In the genomic region with DNA sequence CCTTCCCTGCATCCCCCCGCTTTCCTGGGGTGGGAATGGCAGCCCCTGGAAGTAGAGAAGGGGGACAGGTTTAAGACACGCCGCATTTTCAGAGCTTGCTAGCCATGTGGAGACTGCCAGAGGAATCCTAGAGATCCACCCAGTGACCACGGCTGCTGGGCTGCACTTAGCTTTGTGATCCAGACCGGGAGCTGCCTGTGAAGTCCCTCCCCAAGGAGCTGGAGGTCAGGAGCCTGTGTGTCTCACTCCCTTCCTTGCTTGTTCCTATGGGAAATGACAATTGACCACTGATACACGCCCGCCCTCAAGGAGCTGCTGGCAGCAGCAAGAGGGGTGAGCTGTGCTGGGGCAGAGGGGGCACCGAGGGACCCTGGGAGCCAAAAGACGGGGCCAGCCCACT, we compare ENCODE assay signal across 31 cellular contexts.
A peak's percentile ranks its signal among the peaks of the same experiment; 100 is the strongest.
DNase-seq lines count a peak whose midpoint lies in the region; ATAC-seq, FAIRE-seq and TF ChIP-seq lines count a peak whose summit lies in the region.
"Had no signal": no experiment of that assay in that cellular context is flagged by ENCODE, and none has a peak within 500 bp of the region (broad histone marks: within the 10 kb centered on the region; RNA-seq: fewer than 3 reads in every experiment).

No MANE protein-coding gene starts in this region.

- H3K56ac ChIP-seq in IMR-90 (ENCODE audit: extremely low read depth, insufficient read depth, low read length) (no peak overlapping the region), H1 (replicated peaks; ENCODE audit: insufficient read length, low read depth, low read length) (no peak overlapping the region)

- H3K4me3 ChIP-seq in A673 (ENCODE audit: low read depth, low read length, poor library complexity, severe bottlenecking) (no peak overlapping the region), IMR-90 (ENCODE audit: insufficient read depth, low read depth, low read length) (no peak overlapping the region), H1 (ENCODE audit: extremely low read depth in 1 of 4, insufficient read depth in 2 of 4, low read depth in 3 of 4, low read length in 4 of 4) (no peak overlapping the region)
- H3K4me3 ChIP-seq: GM12878, hepatocyte, mucosa of descending colon, skin epidermis had no signal

- H3K18ac ChIP-seq in IMR-90 (ENCODE audit: low read depth, low read length): no peak overlapping the region
- peak overlapping the region; percentile 48; the same call in 1 of the 2 replicates for H3K18ac ChIP-seq in H1 (ENCODE audit: extremely low read depth, low read length)

- H4K5ac ChIP-seq in IMR-90 (ENCODE audit: low read depth, low read length): no peak overlapping the region
- no peak overlapping the region for H4K5ac ChIP-seq in H1 (ENCODE audit: insufficient read length, low read depth, low read length)

- H2BK12ac ChIP-seq in H1 (ENCODE audit: low read depth, low read length): no peak overlapping the region

- H3K4ac ChIP-seq in IMR-90 (ENCODE audit: low read depth, low read length): no peak overlapping the region
- H3K4ac ChIP-seq in H1 (replicated peaks; ENCODE audit: insufficient read length, low read depth, low read length): no peak overlapping the region

- H3K23ac ChIP-seq in IMR-90 (ENCODE audit: low read depth, low read length) (no peak overlapping the region), H1 (ENCODE audit: insufficient read length) (no peak overlapping the region)

- no peak for TF ChIP-seq RAD21 in IMR-90 (IDR thresholded peaks at IDR 0.05; ENCODE audit: low read length)
- no peak for TF ChIP-seq RAD21 in H1 (IDR thresholded peaks at IDR 0.05 in 1 of 2, conservative IDR thresholded peaks at IDR 0.05 in 1 of 2; ENCODE audit: low read depth in 2 of 2, low read length in 2 of 2)

- FAIRE-seq in H1 (lab: Jason Lieb, UNC): no peak
- FAIRE-seq: GM12878 had no signal

- no peak for TF ChIP-seq EP300 in H1 (IDR thresholded peaks at IDR 0.05; ENCODE audit: borderline replicate concordance in 1 of 2, low read depth in 2 of 2, low read length in 2 of 2)

- H3K4me1 Mint-ChIP-seq in nephron progenitor cell: peaks cover 87% of the 10 kb centered on the region

- H3K27me3 ChIP-seq in A673 (replicated peaks; ENCODE audit: insufficient read depth, low read depth, low read length, poor library complexity) (no peaks in the 10 kb centered on the region), IMR-90 (ENCODE audit: control insufficient read depth, insufficient read depth, low read length) (no peaks in the 10 kb centered on the region), H1 (replicated peaks in 1 of 4; ENCODE audit: control insufficient read depth in 3 of 4, extremely low read depth in 1 of 4, insufficient read depth in 3 of 4, low read length in 3 of 4) (peaks cover 0 to 2% (median 0%) of the 10 kb centered on the region in 4 experiments; a peak in 2 of 7 replicates)
- H3K27me3 ChIP-seq: hepatocyte had no signal

- CTCF ChIA-PET in A673 (lab: Charles Lee): no interaction called here
- CTCF ChIA-PET in IMR-90 (lab: Yijun Ruan, JAX): no interaction called here
- CTCF ChIA-PET in H1 (lab: Charles Lee; ENCODE audit: partially characterized antibody): interaction anchor here (0.6 to 2.4 kb wide), 12 partner anchors 8 to 380 kb away, joined by 3 to 15 read pairs (median 4); no protein-coding TSS in a partner anchor
- CTCF ChIA-PET in HEK293T (lab: Yijun Ruan, JAX): no interaction called here

- H3K4me1 ChIP-seq in A673 (ENCODE audit: insufficient read depth, low read length, poor library complexity, severe bottlenecking) (peaks cover 30% of the 10 kb centered on the region), IMR-90 (ENCODE audit: control insufficient read depth, insufficient read depth, low read length) (peaks cover 27% of the 10 kb centered on the region), H1 (replicated peaks in 1 of 4; ENCODE audit: control insufficient read depth in 3 of 4, insufficient read depth in 4 of 4, low read length in 3 of 4) (peaks cover 0 to 9% (median 3%) of the 10 kb centered on the region in 4 experiments; a peak in 4 of 7 replicates)
- H3K4me1 ChIP-seq: Caco-2 had no signal

- H3K23me2 ChIP-seq in H1 (ENCODE audit: low read depth, low read length): no peaks in the 10 kb centered on the region

- H3K27me3 Mint-ChIP-seq in nephron progenitor cell (ENCODE audit: low read depth, poor library complexity): peaks cover 3% of the 10 kb centered on the region
- H3K27me3 Mint-ChIP-seq: progenitor cell of endocrine pancreas had no signal

- H2AFZ ChIP-seq in IMR-90 (replicated peaks; ENCODE audit: low read length, poor library complexity) (no peak overlapping the region), H1 (ENCODE audit: low read length) (no peak overlapping the region)
- H2AFZ ChIP-seq: hepatocyte had no signal

- DNase-seq in A673 (ENCODE audit: low spot score) (no peak), IMR-90 (no peak), H1 (ENCODE audit: low read depth in 1 of 2, low spot score in 2 of 2) (no peak), nephron progenitor cell (no peak), mesenteric fat pad (ENCODE audit: low spot score) (no peak), HEK293T (ENCODE audit: extremely low spot score) (no peak), NCI-H2171 treated with DMSO at 0.1 percent for 48 hours (lab: John Stamatoyannopoulos, UW) (no peak), putamen (ENCODE audit: low spot score) (no peak)
- DNase-seq: activated CD8-positive, alpha-beta memory T cell treated with anti-CD3 and anti-CD28 coated beads, Interleukin-2, amount 50 U/mL, for 4 hours; Caco-2; DND-41; effector CD8-positive, alpha-beta T cell; erythroblast; foreskin melanocyte; HCEC 1CT; mucosa of descending colon; NCI-H1105 treated with DMSO at 0.1 percent for 48 hours; NCI-H2029 treated with DMSO at 0.1 percent for 48 hours; NCI-H82; OCI-M1; stimulated activated CD4-positive, alpha-beta T cell treated with anti-CD3 and anti-CD28 coated beads, Interleukin-1b, Interleukin-23, amount 100 ng/mL, for 48 hours; T-helper 9 cell had no signal

- no peak for TF ChIP-seq POLR2A in IMR-90 (IDR thresholded peaks at IDR 0.05; ENCODE audit: low read depth, low read length)
- no peak for TF ChIP-seq POLR2A in H1 (IDR thresholded peaks at IDR 0.05; ENCODE audit: control extremely low read depth in 1 of 2, low read depth in 2 of 2, low read length in 2 of 2)

- no peak overlapping the region for H3K4me2 ChIP-seq in IMR-90 (ENCODE audit: low read depth, low read length)
- H3K4me2 ChIP-seq in H1 (ENCODE audit: insufficient read depth in 1 of 2, low read depth in 2 of 2, low read length in 2 of 2): no peak overlapping the region
- H3K4me2 ChIP-seq: hepatocyte had no signal

- H3K14ac ChIP-seq in IMR-90 (replicated peaks; ENCODE audit: low read depth, low read length): no peak overlapping the region
- no peak overlapping the region for H3K14ac ChIP-seq in H1 (ENCODE audit: insufficient read length)

- peak overlapping the region; percentile 37 for H2AK9ac ChIP-seq in IMR-90 (replicated peaks; ENCODE audit: low read depth, low read length, poor library complexity)

- H3K27ac ChIP-seq in A673 (ENCODE audit: low read depth, low read length, poor library complexity, severe bottlenecking) (peak overlapping the region; percentile 31), IMR-90 (ENCODE audit: insufficient read depth, low read length) (no peak overlapping the region), H1 (ENCODE audit: low read depth, low read length) (no peak overlapping the region)
- H3K27ac ChIP-seq: hepatocyte, skin epidermis had no signal

- TF ChIP-seq CTCF in A673 (conservative IDR thresholded peaks at IDR 0.05; ENCODE audit: low read depth, low read length) (no peak), IMR-90 (conservative IDR thresholded peaks at IDR 0.05; ENCODE audit: low read depth, low read length) (no peak), H1 (IDR thresholded peaks at IDR 0.05; ENCODE audit: control extremely low read depth in 1 of 3, insufficient read depth in 1 of 3, low read depth in 1 of 3, low read length in 3 of 3) (no peak), nephron progenitor cell (IDR thresholded peaks at IDR 0.05) (no peak)

- H3K79me1 ChIP-seq in IMR-90 (ENCODE audit: low read depth in 1 of 2, low read length in 2 of 2): peaks cover 44 to 95% of the 10 kb centered on the region in 2 experiments
- H3K79me1 ChIP-seq in H1 (ENCODE audit: low read depth, low read length): no peaks in the 10 kb centered on the region

- no peak overlapping the region for H3K4me3 Mint-ChIP-seq in nephron progenitor cell
- H3K4me3 Mint-ChIP-seq: neural crest cell, WTC11 had no signal

- H2BK5ac ChIP-seq in IMR-90 (ENCODE audit: low read depth, low read length, poor library complexity, severe bottlenecking) (no peak overlapping the region), H1 (ENCODE audit: low read depth, low read length) (no peak overlapping the region)

- H2BK15ac ChIP-seq in IMR-90 (ENCODE audit: low read depth, low read length) (no peak overlapping the region), H1 (ENCODE audit: low read length) (no peak overlapping the region)

- H3K9me3 Mint-ChIP-seq in nephron progenitor cell: no peaks in the 10 kb centered on the region
- H3K9me3 Mint-ChIP-seq: activated naive CD4-positive, alpha-beta T cell treated with anti-CD3 and anti-CD28 coated beads, Interleukin-2, amount 50 U/mL, for 72 hours; activated T-helper 2 cell treated with anti-CD3 and anti-CD28 coated beads, Interferon-gamma antibody, Interleukin-2, Interleukin-4, amounts not matched to agents 10 μg/mL and 5 μg/mL and 100 μg/mL, durations not matched to agents 14 hours and 24 hours and 36 hours; neural crest cell; WTC11 had no signal

- H4K8ac ChIP-seq in IMR-90 (ENCODE audit: low read depth in 2 of 2, low read length in 2 of 2): no peak overlapping the region
- H4K8ac ChIP-seq in H1 (ENCODE audit: extremely low read depth, insufficient read depth, low read length): no peak overlapping the region

- intact Hi-C loops in A673 (cut with micrococcal nuclease; ENCODE audit: unreplicated experiment): no loop called here
- intact Hi-C loops in IMR-90 (cut with micrococcal nuclease): no loop called here

- H4K91ac ChIP-seq in IMR-90 (ENCODE audit: insufficient read depth, low read depth, low read length) (no peak overlapping the region), H1 (replicated peaks; ENCODE audit: insufficient read length, low read length) (no peak overlapping the region)

- H3K9me3 ChIP-seq in A673 (ENCODE audit: low read depth, low read length, poor library complexity, severe bottlenecking): no peaks in the 10 kb centered on the region
- no peaks in the 10 kb centered on the region for H3K9me3 ChIP-seq in IMR-90 (ENCODE audit: control insufficient read depth, insufficient read depth, low read length)
- H3K9me3 ChIP-seq in H1 (ENCODE audit: insufficient read depth in 2 of 2, low read depth in 1 of 2, low read length in 1 of 2): no peaks in the 10 kb centered on the region
- H3K9me3 ChIP-seq: Caco-2, mucosa of descending colon had no signal

- WGBS in IMR-90 (ENCODE audit: extremely low coverage in 2 of 2, insufficient read length in 1 of 2), 2 experiments: 76% methylated on average over 6 of the region's 9 CpGs; no CpG with 5 or more reads in 1 of the 2 experiments
- 89% methylated on average over 9 of the region's 9 CpGs; no CpG with 5 or more reads in 1 of the 2 experiments for WGBS in H1 (ENCODE audit: extremely low coverage in 1 of 2, insufficient coverage in 1 of 2, insufficient read length in 1 of 2, insufficient replicate concordance in 2 of 2, low coverage in 1 of 2, low lambda C conversion rate in 2 of 2, missing lambda C conversion rate in 1 of 2), 2 experiments

- POLR2A ChIA-PET in A673 (lab: Charles Lee; ENCODE audit: low non-redundant PET) (interaction anchor here (0.6 kb wide), 1 partner anchor 12 kb away, joined by 11 read pairs; no protein-coding TSS in a partner anchor), IMR-90 (lab: Charles Lee; ENCODE audit: unreplicated experiment) (no interaction called here), H1 (lab: Charles Lee; ENCODE audit: partially characterized antibody) (interaction anchor here (1.0 to 1.2 kb wide), 2 partner anchors 11 to 31 kb away, joined by 3 to 5 read pairs; no protein-coding TSS in a partner anchor), HEK293T (lab: Yijun Ruan, JAX) (no interaction called here)

- H3K27ac Mint-ChIP-seq in nephron progenitor cell: peak overlapping the region; percentile 59
- H3K27ac Mint-ChIP-seq: activated T-helper 2 cell treated with anti-CD3 and anti-CD28 coated beads, Interferon-gamma antibody, Interleukin-2, Interleukin-4, amounts not matched to agents 10 μg/mL and 5 μg/mL and 100 μg/mL, durations not matched to agents 14 hours and 24 hours and 36 hours had no signal

- H4K20me1 ChIP-seq in IMR-90 (ENCODE audit: insufficient read depth, low read length): peaks cover 97% of the 10 kb centered on the region
- no peaks in the 10 kb centered on the region for H4K20me1 ChIP-seq in H1 (replicated peaks in 1 of 2; ENCODE audit: control insufficient read depth in 1 of 2, insufficient read depth in 2 of 2, low read length in 2 of 2)

- no peak for ATAC-seq in IMR-90 (ENCODE audit: low read depth)
- ATAC-seq: activated naive CD4-positive, alpha-beta T cell treated with anti-CD3 and anti-CD28 coated beads, Interleukin-2, amount 50 U/mL, for 72 hours; GM12878; left lobe of liver; mucosa of descending colon; WTC11 had no signal

- no peaks in the 10 kb centered on the region for H3K79me2 ChIP-seq in H1 (ENCODE audit: control insufficient read depth in 1 of 2, insufficient read depth in 2 of 2, low read length in 2 of 2)

- no peak overlapping the region for H2AK5ac ChIP-seq in IMR-90 (ENCODE audit: low read depth, low read length)
- no peak overlapping the region for H2AK5ac ChIP-seq in H1 (ENCODE audit: low read depth, low read length)

- no peaks in the 10 kb centered on the region for H3K36me3 ChIP-seq in A673 (ENCODE audit: insufficient read depth, low read length, poor library complexity, severe bottlenecking)
- H3K36me3 ChIP-seq in IMR-90 (ENCODE audit: control insufficient read depth, insufficient read depth, low read length): peaks cover 11% of the 10 kb centered on the region
- H3K36me3 ChIP-seq in H1 (ENCODE audit: control insufficient read depth in 2 of 4, insufficient read depth in 4 of 4, low read length in 3 of 4): no peaks in the 10 kb centered on the region

- H3K36me3 Mint-ChIP-seq in nephron progenitor cell (ENCODE audit: low read depth): peaks cover 27% of the 10 kb centered on the region
- H3K36me3 Mint-ChIP-seq: WTC11 had no signal

- H2BK20ac ChIP-seq in IMR-90 (ENCODE audit: low read depth, low read length) (no peak overlapping the region), H1 (ENCODE audit: low read length) (no peak overlapping the region)

- dilution Hi-C loops in IMR-90 (cut with HindIII; ENCODE audit: low sequenced_read_pairs, unreplicated experiment): no loop called here

- BruUV-seq in A673 (replicated peaks; lab: Mats Ljungman, UMichigan) (no TSS peak), IMR-90 (replicated peaks; lab: Mats Ljungman, UMichigan) (no TSS peak)

- in situ Hi-C loops in IMR-90 (cut with MboI; ENCODE audit: low sequenced_read_pairs): no loop called here

- H3K9ac ChIP-seq in IMR-90 (ENCODE audit: low read depth, low read length) (no peak overlapping the region), H1 (replicated peaks in 1 of 4; ENCODE audit: extremely low read depth in 1 of 4, low read depth in 3 of 4, low read length in 3 of 4) (no peak overlapping the region)

- H3K9me1 ChIP-seq in IMR-90 (ENCODE audit: insufficient read depth, low read length): peaks cover 47% of the 10 kb centered on the region

- no peak overlapping the region for H2BK120ac ChIP-seq in IMR-90 (ENCODE audit: low read depth, low read length)
- no peak overlapping the region for H2BK120ac ChIP-seq in H1 (replicated peaks; ENCODE audit: low read depth, low read length)

Comparison
In these comparisons a context has a peak if more than half of its experiments do, and no peak if none do; other contexts are left out.
1. POLR2A ChIA-PET loops: an anchor here in A673 (0.6 kb wide) and H1 (1.0 to 1.2 kb wide); none called in IMR-90 and HEK293T.